22 cellular contexts compared by ENCODE assay signal in genomic region chr15:83695901-83696425, GRCh38. TPM values are rescaled to one million over a fixed set of nuclear protein-coding genes. Genes with fewer than 3 reads are reported as not detected.
"Had no signal": no experiment of that assay in that cellular context is flagged by ENCODE, and none has a peak within 500 bp of the region (broad histone marks: within the 10 kb centered on the region; RNA-seq: fewer than 3 reads in every experiment).

No MANE protein-coding gene starts in this region.

- H3K4me3 Mint-ChIP-seq: activated CD4-positive, alpha-beta T cell treated with anti-CD3 and anti-CD28 coated beads, Interleukin-2, amount 10 ng/mL, durations not matched to agents 7 days and 5 days; brain; central memory CD8-positive, alpha-beta T cell; nephron; stimulated activated effector memory CD8-positive, alpha-beta T cell treated with anti-CD3 and anti-CD28 coated beads, Interleukin-12 subunit alpha, Interleukin-12 subunit beta, amount 100 ng/mL, for 72 hours; type B pancreatic cell; WTC11 had no signal

- H3K9me3 ChIP-seq: adrenal gland, gastrocnemius medialis had no signal

- H3K27me3 Mint-ChIP-seq: activated CD4-positive, alpha-beta T cell treated with anti-CD3 and anti-CD28 coated beads, Interleukin-2, amount 10 ng/mL, durations not matched to agents 7 days and 5 days; brain; central memory CD8-positive, alpha-beta T cell; type B pancreatic cell had no signal

- H3K4me1 ChIP-seq: adrenal gland had no signal

- H3K4me3 ChIP-seq: adrenal gland, gastrocnemius medialis, lung, SK-N-MC had no signal

- H3K36me3 Mint-ChIP-seq: brain; stimulated activated effector memory CD8-positive, alpha-beta T cell treated with anti-CD3 and anti-CD28 coated beads, Interleukin-12 subunit alpha, Interleukin-12 subunit beta, amount 100 ng/mL, for 72 hours; type B pancreatic cell; WTC11 had no signal

- H3K4me1 Mint-ChIP-seq: activated CD4-positive, alpha-beta T cell treated with anti-CD3 and anti-CD28 coated beads, Interleukin-2, amount 10 ng/mL, durations not matched to agents 7 days and 5 days; central memory CD8-positive, alpha-beta T cell; stimulated activated effector memory CD8-positive, alpha-beta T cell treated with anti-CD3 and anti-CD28 coated beads, Interleukin-12 subunit alpha, Interleukin-12 subunit beta, amount 100 ng/mL, for 72 hours had no signal

- H3K27ac ChIP-seq: gastrocnemius medialis, SK-N-MC had no signal

- H3K36me3 ChIP-seq: adrenal gland, gastrocnemius medialis had no signal

- H3K9me3 Mint-ChIP-seq: activated CD4-positive, alpha-beta T cell treated with anti-CD3 and anti-CD28 coated beads, Interleukin-2, amount 10 ng/mL, durations not matched to agents 7 days and 5 days; activated T-helper 2 cell treated with anti-CD3 and anti-CD28 coated beads, Interferon-gamma antibody, Interleukin-2, Interleukin-4, amounts not matched to agents 10 μg/mL and 5 μg/mL and 100 μg/mL, durations not matched to agents 14 hours and 24 hours and 36 hours; brain; nephron; type B pancreatic cell had no signal

- DNase-seq: activated CD4-positive, alpha-beta T cell treated with anti-CD3 and anti-CD28 coated beads, Interleukin-2, amount 10 ng/mL, durations not matched to agents 7 days and 5 days; activated naive CD4-positive, alpha-beta T cell treated with anti-CD3 and anti-CD28 coated beads, Interleukin-2, amount 50 U/mL, for 16 hours; activated T-cell treated with anti-CD3 and anti-CD28 coated beads for 4 hours; cortex of kidney; effector CD8-positive, alpha-beta T cell; gastrocnemius medialis; hypothalamus; retina; small intestine; T-helper 1 cell had no signal

- H3K27ac Mint-ChIP-seq: activated CD4-positive, alpha-beta T cell treated with anti-CD3 and anti-CD28 coated beads, Interleukin-2, amount 10 ng/mL, durations not matched to agents 7 days and 5 days; activated T-helper 2 cell treated with anti-CD3 and anti-CD28 coated beads, Interferon-gamma antibody, Interleukin-2, Interleukin-4, amounts not matched to agents 10 μg/mL and 5 μg/mL and 100 μg/mL, durations not matched to agents 14 hours and 24 hours and 36 hours; brain; nephron; stimulated activated effector memory CD8-positive, alpha-beta T cell treated with anti-CD3 and anti-CD28 coated beads, Interleukin-12 subunit alpha, Interleukin-12 subunit beta, amount 100 ng/mL, for 72 hours; type B pancreatic cell; WTC11 had no signal

- H3K27me3 ChIP-seq: adrenal gland, gastrocnemius medialis had no signal

RNA-seq across cellular contexts. Expression of gene ADAMTSL3, which starts 42.0 kb away (rescaled TPM):
- total RNA-seq: activated CD4-positive, alpha-beta T cell treated with anti-CD3 and anti-CD28 coated beads, Interleukin-2, amount 10 ng/mL, durations not matched to agents 7 days and 5 days; activated CD8-positive, alpha-beta memory T cell treated with anti-CD3 and anti-CD28 coated beads for 36 hours; osteocyte had no signal
